In genomic region chr15:34760909-34761308, GRCh38 we compare ENCODE assay signal across 22 cellular contexts. TPM values are rescaled to one million over a fixed set of nuclear protein-coding genes. Genes with fewer than 3 reads are reported as not detected.
"Had no signal": no experiment of that assay in that cellular context is flagged by ENCODE, and none has a peak within 500 bp of the region (broad histone marks: within the 10 kb centered on the region; RNA-seq: fewer than 3 reads in every experiment).

No MANE protein-coding gene starts in this region.

- ATAC-seq: activated CD4-positive, alpha-beta T cell treated with anti-CD3 and anti-CD28 coated beads for 36 hours; activated T-helper 17 cell treated with anti-CD3 and anti-CD28 coated beads, Interleukin-2, amount 50 U/mL, for 72 hours; T-cell had no signal

- DNase-seq: activated CD4-positive, alpha-beta memory T cell treated with anti-CD3 and anti-CD28 coated beads, Interleukin-2, amount 10 ng/mL, durations not matched to agents 7 days and 5 days; activated CD4-positive, alpha-beta T cell treated with anti-CD3 and anti-CD28 coated beads for 36 hours; activated CD4-positive, alpha-beta T cell treated with anti-CD3 and anti-CD28 coated beads, Interleukin-2, amount 50 U/mL, for 1 hour; activated CD4-positive, CD25-positive, alpha-beta regulatory T cell; activated gamma-delta T cell; activated naive CD4-positive, alpha-beta T cell treated with anti-CD3 and anti-CD28 coated beads for 36 hours; activated T-cell treated with anti-CD3 and anti-CD28 coated beads for 4 hours; activated T-cell treated with anti-CD3 and anti-CD28 coated beads, Interleukin-2, amount 50 U/mL, for 48 hours; amygdala; MM.1S; NCI-H1105; NCI-H1436; NCI-H345; NCI-H510A; NCI-H748 treated with DMSO at 0.1 percent for 48 hours; T-cell; T-helper 2 cell; T1000 had no signal

RNA-seq across cellular contexts. Expression of gene GJD2, which starts 6.1 kb away (rescaled TPM):
- total RNA-seq: activated CD4-positive, alpha-beta memory T cell treated with anti-CD3 and anti-CD28 coated beads, Interleukin-2, amount 10 ng/mL, durations not matched to agents 7 days and 5 days; activated CD4-positive, alpha-beta T cell treated with anti-CD3 and anti-CD28 coated beads for 36 hours; activated CD8-positive, alpha-beta memory T cell treated with anti-CD3 and anti-CD28 coated beads for 36 hours; activated naive CD4-positive, alpha-beta T cell treated with anti-CD3 and anti-CD28 coated beads for 36 hours; activated T-helper 17 cell treated with anti-CD3 and anti-CD28 coated beads, Interleukin-2, amount 50 U/mL, for 72 hours; OCI-LY7; RPMI7951; T-cell had no signal

RNA-seq across cellular contexts. Expression of gene ACTC1, which starts 34.4 kb away (rescaled TPM):
- total RNA-seq: activated CD4-positive, alpha-beta memory T cell treated with anti-CD3 and anti-CD28 coated beads, Interleukin-2, amount 10 ng/mL, durations not matched to agents 7 days and 5 days; activated CD4-positive, alpha-beta T cell treated with anti-CD3 and anti-CD28 coated beads for 36 hours; activated CD8-positive, alpha-beta memory T cell treated with anti-CD3 and anti-CD28 coated beads for 36 hours; activated naive CD4-positive, alpha-beta T cell treated with anti-CD3 and anti-CD28 coated beads for 36 hours; activated T-helper 17 cell treated with anti-CD3 and anti-CD28 coated beads, Interleukin-2, amount 50 U/mL, for 72 hours; OCI-LY7; RPMI7951; T-cell had no signal
